In the genomic region with DNA sequence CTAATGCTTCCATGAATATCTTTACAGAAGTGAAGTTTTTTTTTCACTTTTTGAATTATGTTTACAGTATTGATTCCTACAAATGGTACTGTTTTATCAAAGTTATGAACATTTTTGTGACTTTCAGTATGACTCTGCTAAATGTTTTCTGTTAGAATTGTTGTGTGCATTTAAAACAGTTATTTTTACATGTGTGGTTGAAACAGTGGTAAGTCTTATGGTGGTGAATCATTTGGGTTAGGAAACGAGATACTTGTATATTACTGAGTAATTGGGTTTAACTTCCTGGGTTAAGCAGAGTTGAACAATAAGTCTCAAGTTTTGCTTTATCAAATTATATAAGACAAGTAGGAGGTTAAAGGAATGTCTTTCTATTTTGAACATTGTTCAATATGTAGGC, we compare ENCODE assay signal across 1 cellular context.
A peak's percentile ranks its signal among the peaks of the same experiment; 100 is the strongest.
TF ChIP-seq lines count a peak whose summit lies in the region.

No MANE protein-coding gene starts in this region.

TF ChIP-seq in SK-N-SH, 30 proteins besides CTCF, POLR2A, EP300 and RAD21 (continued from another document):
- TF ChIP-seq, protein P1, sequence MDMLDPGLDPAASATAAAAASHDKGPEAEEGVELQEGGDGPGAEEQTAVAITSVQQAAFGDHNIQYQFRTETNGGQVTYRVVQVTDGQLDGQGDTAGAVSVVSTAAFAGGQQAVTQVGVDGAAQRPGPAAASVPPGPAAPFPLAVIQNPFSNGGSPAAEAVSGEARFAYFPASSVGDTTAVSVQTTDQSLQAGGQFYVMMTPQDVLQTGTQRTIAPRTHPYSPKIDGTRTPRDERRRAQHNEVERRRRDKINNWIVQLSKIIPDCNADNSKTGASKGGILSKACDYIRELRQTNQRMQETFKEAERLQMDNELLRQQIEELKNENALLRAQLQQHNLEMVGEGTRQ (IDR thresholded peaks at IDR 0.05; ENCODE audit: borderline replicate concordance, low read depth, low read length) = no peak
- TF ChIP-seq FOXM1 (IDR thresholded peaks at IDR 0.05; ENCODE audit: low read depth) (no peak), JUND (IDR thresholded peaks at IDR 0.05) (peak; percentile 34), FOSL2 (IDR thresholded peaks at IDR 0.05; ENCODE audit: borderline replicate concordance, low read depth) (peak; percentile 53; the same call in 1 of the 2 replicates)
